ENCODE assay signal across 31 cellular contexts in genomic region chr7:46747869-46748576, GRCh38.
"Had no signal": no experiment of that assay in that cellular context is flagged by ENCODE, and none has a peak within 500 bp of the region (broad histone marks: within the 10 kb centered on the region; RNA-seq: fewer than 3 reads in every experiment).

No MANE protein-coding gene starts in this region.

- H3K4me2 ChIP-seq: smooth muscle cell had no signal

- H3K36me3 ChIP-seq: esophagus muscularis mucosa, gastroesophageal sphincter, sigmoid colon, transverse colon, WERI-Rb-1 had no signal

- H3K27ac Mint-ChIP-seq: activated CD4-positive, alpha-beta T cell treated with anti-CD3 and anti-CD28 coated beads, Interleukin-2, amount 10 ng/mL, durations not matched to agents 7 days and 5 days; activated CD8-positive, alpha-beta memory T cell treated with anti-CD3 and anti-CD28 coated beads, Interleukin-2, amount 10 ng/mL, durations not matched to agents 7 days and 5 days; activated CD8-positive, alpha-beta T cell treated with anti-CD3 and anti-CD28 coated beads for 36 hours; activated naive CD8-positive, alpha-beta T cell treated with anti-CD3 and anti-CD28 coated beads, Interleukin-2, amount 50 U/mL, for 24 hours; activated T-helper 1 cell treated with anti-CD3 and anti-CD28 coated beads, Interleukin-12 subunit alpha, Interleukin-12 subunit beta, Interleukin-2, Interleukin-4 antibody, amounts not matched to agents 30 ng/mL and 10 ng/mL and 1 ng/mL, durations not matched to agents 14 hours and 24 hours and 36 hours; memory B cell; stimulated activated naive B cell treated with anti-CD40 and anti-IgM and Interleukin-4, amounts not matched to agents 10 μg/mL and 1 μg/mL and 100 μg/mL, for 72 hours; T-helper 2 cell treated with Interferon-gamma antibody and Interleukin-4, amounts not matched to agents 5 μg/mL and 100 μg/mL, for 36 hours had no signal

- H3K27me3 Mint-ChIP-seq: activated CD4-positive, alpha-beta T cell treated with anti-CD3 and anti-CD28 coated beads, Interleukin-2, amount 10 ng/mL, durations not matched to agents 7 days and 5 days; activated CD8-positive, alpha-beta memory T cell treated with anti-CD3 and anti-CD28 coated beads, Interleukin-2, amount 10 ng/mL, durations not matched to agents 7 days and 5 days; activated CD8-positive, alpha-beta T cell treated with anti-CD3 and anti-CD28 coated beads for 36 hours; activated naive CD8-positive, alpha-beta T cell treated with anti-CD3 and anti-CD28 coated beads, Interleukin-2, amount 50 U/mL, for 24 hours; central memory CD8-positive, alpha-beta T cell; memory B cell; stimulated activated naive B cell treated with anti-CD40 and anti-IgM and Interleukin-4, amounts not matched to agents 10 μg/mL and 1 μg/mL and 100 μg/mL, for 72 hours had no signal

- DNase-seq: activated CD4-positive, alpha-beta T cell treated with anti-CD3 and anti-CD28 coated beads, Interleukin-2, amount 10 ng/mL, durations not matched to agents 7 days and 5 days; activated CD4-positive, CD25-positive, alpha-beta regulatory T cell treated with anti-CD3 and anti-CD28 coated beads, Interleukin-2, amount 50 U/mL, for 72 hours; activated CD8-positive, alpha-beta memory T cell treated with anti-CD3 and anti-CD28 coated beads, Interleukin-2, amount 10 ng/mL, durations not matched to agents 7 days and 5 days; activated CD8-positive, alpha-beta T cell treated with anti-CD3 and anti-CD28 coated beads for 36 hours; activated gamma-delta T cell; activated naive CD4-positive, alpha-beta T cell treated with anti-CD3 and anti-CD28 coated beads, Interleukin-2, amount 50 U/mL, for 16 hours; activated naive CD8-positive, alpha-beta T cell treated with anti-CD3 and anti-CD28 coated beads, Interleukin-2, amount 50 U/mL, for 24 hours; activated T-cell treated with anti-CD3 and anti-CD28 coated beads for 4 hours; aorta; effector memory CD4-positive, alpha-beta T cell; head of caudate nucleus; left colon; mucosa of descending colon; occipital lobe; sigmoid colon; stimulated activated CD4-positive, alpha-beta T cell treated with anti-CD3 and anti-CD28 coated beads, Interleukin-15, amount 100 ng/mL, for 24 hours; stimulated activated CD4-positive, alpha-beta T cell treated with anti-CD3 and anti-CD28 coated beads, Interleukin-2, amount 100 ng/mL, for 48 hours; stimulated activated CD8-positive, alpha-beta memory T cell treated with anti-CD3 and anti-CD28 coated beads, Interleukin-4, amount 100 ng/mL, for 48 hours; stimulated activated naive B cell treated with anti-CD40 and anti-IgM and Interleukin-4, amounts not matched to agents 10 μg/mL and 1 μg/mL and 100 μg/mL, for 72 hours; transverse colon; WERI-Rb-1 had no signal

- H3K27me3 ChIP-seq: esophagus muscularis mucosa, gastroesophageal sphincter, sigmoid colon, transverse colon had no signal

- H3K4me3 Mint-ChIP-seq: activated CD4-positive, alpha-beta T cell treated with anti-CD3 and anti-CD28 coated beads, Interleukin-2, amount 10 ng/mL, durations not matched to agents 7 days and 5 days; activated CD8-positive, alpha-beta memory T cell treated with anti-CD3 and anti-CD28 coated beads, Interleukin-2, amount 10 ng/mL, durations not matched to agents 7 days and 5 days; activated CD8-positive, alpha-beta T cell treated with anti-CD3 and anti-CD28 coated beads for 36 hours; activated naive CD8-positive, alpha-beta T cell treated with anti-CD3 and anti-CD28 coated beads, Interleukin-2, amount 50 U/mL, for 24 hours; activated T-helper 1 cell treated with anti-CD3 and anti-CD28 coated beads, Interleukin-12 subunit alpha, Interleukin-12 subunit beta, Interleukin-2, Interleukin-4 antibody, amounts not matched to agents 30 ng/mL and 10 ng/mL and 1 ng/mL, durations not matched to agents 14 hours and 24 hours and 36 hours; central memory CD8-positive, alpha-beta T cell; memory B cell; neural crest cell; stimulated activated naive B cell treated with anti-CD40 and anti-IgM and Interleukin-4, amounts not matched to agents 10 μg/mL and 1 μg/mL and 100 μg/mL, for 72 hours; T-helper 2 cell treated with Interferon-gamma antibody and Interleukin-4, amounts not matched to agents 5 μg/mL and 100 μg/mL, for 36 hours had no signal

- ATAC-seq: activated CD8-positive, alpha-beta memory T cell treated with anti-CD3 and anti-CD28 coated beads, Interleukin-2, amount 10 ng/mL, durations not matched to agents 7 days and 5 days; activated CD8-positive, alpha-beta T cell treated with anti-CD3 and anti-CD28 coated beads for 36 hours; activated naive CD8-positive, alpha-beta T cell treated with anti-CD3 and anti-CD28 coated beads, Interleukin-2, amount 50 U/mL, for 24 hours; gastroesophageal sphincter; left colon; mucosa of descending colon; stimulated activated naive B cell treated with anti-CD40 and anti-IgM and Interleukin-4, amounts not matched to agents 10 μg/mL and 1 μg/mL and 100 μg/mL, for 72 hours had no signal

- FAIRE-seq: colon, TTC549 had no signal

- H3K9me3 ChIP-seq: esophagus muscularis mucosa, gastroesophageal sphincter, mucosa of descending colon, sigmoid colon, transverse colon had no signal

- H3K4me3 ChIP-seq: esophagus muscularis mucosa, gastroesophageal sphincter, mucosa of descending colon, sigmoid colon, smooth muscle cell, transverse colon had no signal

- H3K36me3 Mint-ChIP-seq: activated CD8-positive, alpha-beta memory T cell treated with anti-CD3 and anti-CD28 coated beads, Interleukin-2, amount 10 ng/mL, durations not matched to agents 7 days and 5 days; memory B cell; stimulated activated naive B cell treated with anti-CD40 and anti-IgM and Interleukin-4, amounts not matched to agents 10 μg/mL and 1 μg/mL and 100 μg/mL, for 72 hours had no signal

- H3K4me1 Mint-ChIP-seq: activated CD4-positive, alpha-beta T cell treated with anti-CD3 and anti-CD28 coated beads, Interleukin-2, amount 10 ng/mL, durations not matched to agents 7 days and 5 days; activated CD8-positive, alpha-beta memory T cell treated with anti-CD3 and anti-CD28 coated beads, Interleukin-2, amount 10 ng/mL, durations not matched to agents 7 days and 5 days; activated naive CD8-positive, alpha-beta T cell treated with anti-CD3 and anti-CD28 coated beads, Interleukin-2, amount 50 U/mL, for 24 hours; central memory CD8-positive, alpha-beta T cell; memory B cell; stimulated activated naive B cell treated with anti-CD40 and anti-IgM and Interleukin-4, amounts not matched to agents 10 μg/mL and 1 μg/mL and 100 μg/mL, for 72 hours had no signal

- H3K27ac ChIP-seq: esophagus muscularis mucosa, gastroesophageal sphincter, sigmoid colon, transverse colon, WERI-Rb-1 had no signal

- H3K9me3 Mint-ChIP-seq: stimulated activated naive B cell treated with anti-CD40 and anti-IgM and Interleukin-4, amounts not matched to agents 10 μg/mL and 1 μg/mL and 100 μg/mL, for 72 hours had no signal
